In genomic region chr10:79347894-79348639, GRCh38 we compare ENCODE assay signal across 8 cellular contexts. TPM values are rescaled to one million over a fixed set of nuclear protein-coding genes. Genes with fewer than 3 reads are reported as not detected.
DNase-seq lines count a peak whose midpoint lies in the region; ATAC-seq and TF ChIP-seq lines count a peak whose summit lies in the region.

No MANE protein-coding gene starts in this region.

- CTCF ChIA-PET in HEK293T (lab: Yijun Ruan, JAX) = interaction anchor here (0.6 kb wide), 1 partner anchor 11 kb away, joined by 5 read pairs; no protein-coding TSS in a partner anchor
- CTCF ChIA-PET in activated CD8-positive, alpha-beta T cell treated with anti-CD3 and anti-CD28 coated beads for 36 hours (lab: Charles Lee) = interaction anchor here (0.8 to 4.0 kb wide), 13 partner anchors 10 to 106 kb away, joined by 3 to 25 read pairs (median 4); partner anchors contain the start of gene ZCCHC24

- H3K27ac ChIP-seq in effector memory CD4-positive, alpha-beta T cell (ENCODE audit: insufficient read depth, low read length, poor library complexity, severe bottlenecking) = peak overlapping the region; percentile 83

- peak; percentile 59 for ATAC-seq in activated CD8-positive, alpha-beta T cell treated with anti-CD3 and anti-CD28 coated beads for 36 hours

- H3K4me3 Mint-ChIP-seq in activated CD8-positive, alpha-beta T cell treated with anti-CD3 and anti-CD28 coated beads for 36 hours = peak overlapping the region; percentile 86

- H3K27ac Mint-ChIP-seq in activated CD8-positive, alpha-beta T cell treated with anti-CD3 and anti-CD28 coated beads for 36 hours = peak overlapping the region; percentile 94

- no peak for TF ChIP-seq CTCF in activated CD8-positive, alpha-beta T cell treated with anti-CD3 and anti-CD28 coated beads for 36 hours (IDR thresholded peaks at IDR 0.05)

- H3K9me3 ChIP-seq in effector memory CD4-positive, alpha-beta T cell (ENCODE audit: control insufficient read depth, low read length) = no peaks in the 10 kb centered on the region

- peaks cover 27% of the 10 kb centered on the region for H3K4me1 ChIP-seq in effector memory CD4-positive, alpha-beta T cell (ENCODE audit: control insufficient read depth, insufficient read depth, low read length, poor library complexity, severe bottlenecking)

- peaks cover 43% of the 10 kb centered on the region for H3K36me3 Mint-ChIP-seq in activated CD8-positive, alpha-beta T cell treated with anti-CD3 and anti-CD28 coated beads for 36 hours (ENCODE audit: low read depth)

- H3K4me1 Mint-ChIP-seq in activated CD8-positive, alpha-beta T cell treated with anti-CD3 and anti-CD28 coated beads for 36 hours (ENCODE audit: low read depth) = peaks cover 26% of the 10 kb centered on the region

- no peaks in the 10 kb centered on the region for H3K9me3 Mint-ChIP-seq in activated CD8-positive, alpha-beta T cell treated with anti-CD3 and anti-CD28 coated beads for 36 hours

- POLR2A ChIA-PET in HEK293T (lab: Yijun Ruan, JAX) = interaction anchor here (0.7 to 2.0 kb wide), 4 partner anchors 10 to 139 kb away, joined by 3 to 7 read pairs (median 5); no protein-coding TSS in a partner anchor
- POLR2A ChIA-PET in activated CD8-positive, alpha-beta T cell treated with anti-CD3 and anti-CD28 coated beads for 36 hours (lab: Charles Lee) = interaction anchor here (0.6 to 13.2 kb wide), 14 partner anchors 10 to 1124 kb away, joined by 3 to 155 read pairs (median 7); no protein-coding TSS in a partner anchor

- H3K27me3 Mint-ChIP-seq in activated CD8-positive, alpha-beta T cell treated with anti-CD3 and anti-CD28 coated beads for 36 hours = no peaks in the 10 kb centered on the region

- intact Hi-C loops in activated CD8-positive, alpha-beta T cell treated with anti-CD3 and anti-CD28 coated beads for 36 hours (cut with micrococcal nuclease) = loop anchor here (5.0 kb wide), 1 partner anchor 56 kb away; no protein-coding TSS in a partner anchor

- H3K36me3 ChIP-seq in effector memory CD4-positive, alpha-beta T cell (ENCODE audit: control insufficient read depth, insufficient read depth, low read length) = peaks cover 36% of the 10 kb centered on the region

- DNase-seq in DMS53 (lab: John Stamatoyannopoulos, UW) = peak; percentile 75
- no peak for DNase-seq in DMS53 treated with DMSO at 0.1 percent for 48 hours (lab: John Stamatoyannopoulos, UW; ENCODE audit: unreplicated experiment)
- DNase-seq in HEK293T (ENCODE audit: extremely low spot score) = peak; percentile 44
- peak; percentile 56 for DNase-seq in NAMALWA (ENCODE audit: low spot score)
- DNase-seq in activated CD8-positive, alpha-beta T cell treated with anti-CD3 and anti-CD28 coated beads for 36 hours = peak; percentile 86
- DNase-seq in effector memory CD4-positive, alpha-beta T cell = peak; percentile 52 to 63 (median 59)
- DNase-seq in midbrain (lab: John Stamatoyannopoulos, UW) = peak; percentile 30
- peak; percentile 67 to 70 for DNase-seq in stimulated activated CD8-positive, alpha-beta memory T cell treated with anti-CD3 and anti-CD28 coated beads, Interleukin-2, amount 100 ng/mL, for 48 hours (ENCODE audit: low read depth in 2 of 2)

- peak overlapping the region; percentile 70 for H3K4me3 ChIP-seq in effector memory CD4-positive, alpha-beta T cell (ENCODE audit: insufficient read depth, low read depth, low read length, poor library complexity, severe bottlenecking)

- no peaks in the 10 kb centered on the region for H3K27me3 ChIP-seq in effector memory CD4-positive, alpha-beta T cell (replicated peaks; ENCODE audit: control insufficient read depth, insufficient read depth, low read length, poor library complexity, severe bottlenecking)

TF ChIP-seq in HEK293T, 16 proteins besides CTCF, POLR2A, EP300 and RAD21:
- TF ChIP-seq NFRKB (IDR thresholded peaks at IDR 0.05) (no peak), ELF4 (IDR thresholded peaks at IDR 0.05) (no peak), L3MBTL2 (conservative IDR thresholded peaks at IDR 0.05) (peak; percentile 94), BHLHE40 (IDR thresholded peaks at IDR 0.05; ENCODE audit: borderline replicate concordance) (no peak), HDGF (IDR thresholded peaks at IDR 0.05; ENCODE audit: borderline replicate concordance) (0 out of 2 replicates have a peak, but pooled peaks have one; percentile 31), SP1 (IDR thresholded peaks at IDR 0.05) (no peak)

RNA-seq across cellular contexts. Expression of gene PPIF, which starts 0.8 kb away (rescaled TPM):
- total RNA-seq in activated CD8-positive, alpha-beta T cell treated with anti-CD3 and anti-CD28 coated beads for 36 hours = 10 to 100 TPM; 81.5 to 88.6 TPM
